8 cellular contexts compared by ENCODE assay signal in the genomic region with DNA sequence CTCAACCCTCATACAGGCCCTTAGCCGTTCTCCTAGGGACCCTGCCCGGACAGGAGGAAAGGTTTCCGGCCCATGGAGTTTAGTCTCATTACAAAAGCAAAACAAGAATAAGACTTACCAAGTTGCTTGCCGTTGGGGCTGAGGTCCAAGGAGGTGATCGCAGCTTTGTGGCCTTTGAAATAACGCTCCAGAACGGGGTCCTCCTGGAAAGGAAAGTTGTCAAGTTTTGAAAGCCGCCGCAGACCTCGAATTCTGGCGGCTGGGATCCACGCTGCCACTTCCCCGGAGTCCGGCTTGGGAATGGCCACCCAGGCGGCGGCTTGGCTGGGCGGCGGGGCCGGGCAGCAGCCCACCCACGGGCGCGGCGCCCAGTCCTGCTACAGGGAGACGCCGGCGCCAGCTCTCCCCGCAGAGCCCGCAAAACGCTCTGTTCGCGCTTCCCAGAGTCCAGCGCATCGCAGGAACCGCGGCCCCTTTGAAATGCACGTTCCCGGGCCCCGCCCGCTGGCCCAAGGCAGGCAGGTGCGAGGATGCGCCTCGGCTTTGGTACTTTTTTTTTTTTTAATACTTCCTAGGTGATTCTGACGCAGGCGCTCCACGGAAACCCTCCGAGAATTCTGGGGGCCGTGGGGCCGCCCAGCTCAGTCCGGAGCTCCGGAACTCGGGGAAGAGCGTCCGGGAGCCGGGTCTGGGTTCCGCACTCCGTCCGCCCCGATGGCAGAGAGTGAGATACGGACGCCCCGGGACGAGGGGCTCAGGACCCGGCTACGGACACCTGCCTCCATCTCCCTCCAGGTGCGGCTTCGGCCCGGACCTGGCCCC.
DNase-seq lines count a peak whose midpoint lies in the region; ATAC-seq lines count a peak whose summit lies in the region.

No MANE protein-coding gene starts in this region.

- DNase-seq in DMS53 treated with DMSO at 0.1 percent for 48 hours (lab: John Stamatoyannopoulos, UW; ENCODE audit: unreplicated experiment), result peak; percentile 65
- DNase-seq in HPDE6-E6E7 (ENCODE audit: extremely low spot score), result peak; percentile 20
- peak; percentile 8 to 61 (median 23) for DNase-seq in T-helper 2 cell
- DNase-seq in T47D (ENCODE audit: low read depth in 1 of 2, low spot score in 1 of 2), result peak; percentile 26 to 58
- DNase-seq in iris pigment epithelial cell (ENCODE audit: low read depth), result peak; percentile 44
- peak; percentile 18 to 31 (median 19) for DNase-seq in stimulated activated CD4-positive, alpha-beta T cell treated with anti-CD3 and anti-CD28 coated beads, Interleukin-12 subunit alpha, Interleukin-12 subunit beta, amount 100 ng/mL, for 48 hours (ENCODE audit: low read depth in 2 of 3, low spot score in 1 of 3)
- DNase-seq in NCI-H1694 treated with DMSO at 0.1 percent for 48 hours (lab: John Stamatoyannopoulos, UW), result no peak

- peak; percentile 28 for ATAC-seq in GM21381 (IDR thresholded peaks at IDR 0.05; ENCODE audit: unreplicated experiment)

- in situ Hi-C loops in T47D (cut with HindIII; ENCODE audit: low pct_unique_long_range_greater_than_20kb, low sequenced_read_pairs), result no loop called here
